ENCODE assay signal across 12 cellular contexts in genomic region chr22:23386245-23386631, GRCh38.
DNase-seq lines count a peak whose midpoint lies in the region; ATAC-seq, FAIRE-seq and TF ChIP-seq lines count a peak whose summit lies in the region.
"Had no signal": no experiment of that assay in that cellular context is flagged by ENCODE, and none has a peak within 500 bp of the region (broad histone marks: within the 10 kb centered on the region; RNA-seq: fewer than 3 reads in every experiment).

No MANE protein-coding gene starts in this region.

- no peak overlapping the region for H3K56ac ChIP-seq in H1 (replicated peaks; ENCODE audit: insufficient read length, low read depth, low read length)

- no peak for ATAC-seq in CD4-positive, alpha-beta T cell (ENCODE audit: poor library complexity)

- no peaks in the 10 kb centered on the region for H3K9me2 ChIP-seq in Loucy (replicated peaks; ENCODE audit: low read depth, low read length)

- H2BK20ac ChIP-seq in H1 (ENCODE audit: low read length) = no peak overlapping the region

- no peaks in the 10 kb centered on the region for H3K4me1 Mint-ChIP-seq in CD4-positive, alpha-beta T cell (ENCODE audit: low read depth)
- H3K4me1 Mint-ChIP-seq: naive thymus-derived CD4-positive, alpha-beta T cell had no signal

- no peak for TF ChIP-seq POLR2A in H1 (IDR thresholded peaks at IDR 0.05; ENCODE audit: control extremely low read depth in 1 of 2, low read depth in 2 of 2, low read length in 2 of 2)

- H3K27ac Mint-ChIP-seq in CD4-positive, alpha-beta T cell = no peak overlapping the region
- H3K27ac Mint-ChIP-seq: naive thymus-derived CD4-positive, alpha-beta T cell had no signal

- POLR2A ChIA-PET in CD4-positive, alpha-beta T cell (lab: Charles Lee) = no interaction called here
- POLR2A ChIA-PET in H1 (lab: Charles Lee; ENCODE audit: partially characterized antibody) = no interaction called here

- H3K4me1 ChIP-seq in Loucy (ENCODE audit: insufficient read depth, low read length, poor library complexity, severe bottlenecking) (peaks cover 23% of the 10 kb centered on the region), H1 (replicated peaks in 1 of 4; ENCODE audit: control insufficient read depth in 3 of 4, insufficient read depth in 4 of 4, low read length in 3 of 4) (peaks cover 0 to 10% (median 4%) of the 10 kb centered on the region in 4 experiments; a peak in 5 of 7 replicates), neutrophil (ENCODE audit: control insufficient read depth in 1 of 2, insufficient read depth in 1 of 2, low read depth in 1 of 2, low read length in 1 of 2) (no peaks in the 10 kb centered on the region)

- no peak overlapping the region for H4K5ac ChIP-seq in H1 (ENCODE audit: insufficient read length, low read depth, low read length)

- no peak overlapping the region for H3K4me3 Mint-ChIP-seq in CD4-positive, alpha-beta T cell
- H3K4me3 Mint-ChIP-seq: naive thymus-derived CD4-positive, alpha-beta T cell had no signal

- no peak for TF ChIP-seq RAD21 in H1 (IDR thresholded peaks at IDR 0.05 in 1 of 2, conservative IDR thresholded peaks at IDR 0.05 in 1 of 2; ENCODE audit: low read depth in 2 of 2, low read length in 2 of 2)

- H3K36me3 Mint-ChIP-seq in CD4-positive, alpha-beta T cell (ENCODE audit: low read depth) = no peaks in the 10 kb centered on the region
- H3K36me3 Mint-ChIP-seq: naive thymus-derived CD4-positive, alpha-beta T cell had no signal

- H3K79me2 ChIP-seq in Loucy (ENCODE audit: insufficient read depth, low read length) (no peaks in the 10 kb centered on the region), H1 (ENCODE audit: control insufficient read depth in 1 of 2, insufficient read depth in 2 of 2, low read length in 2 of 2) (no peaks in the 10 kb centered on the region)

- no peaks in the 10 kb centered on the region for H3K23me2 ChIP-seq in H1 (ENCODE audit: low read depth, low read length)

- intact Hi-C loops in CD4-positive, alpha-beta T cell (cut with DNase I, micrococcal nuclease) = loop anchor here (1.0 kb wide), 3 partner anchors 208 to 427 kb away; no protein-coding TSS in a partner anchor

- H4K8ac ChIP-seq in H1 (ENCODE audit: extremely low read depth, insufficient read depth, low read length) = peak overlapping the region; percentile 76

- H4K20me1 ChIP-seq in Loucy (ENCODE audit: insufficient read depth, low read length, poor library complexity, severe bottlenecking) (no peaks in the 10 kb centered on the region), H1 (replicated peaks in 1 of 2; ENCODE audit: control insufficient read depth in 1 of 2, insufficient read depth in 2 of 2, low read length in 2 of 2) (no peaks in the 10 kb centered on the region)

- no peak for DNase-seq in CD4-positive, alpha-beta T cell
- DNase-seq in H1 (ENCODE audit: low read depth in 1 of 2, low spot score in 2 of 2) (no peak), HTR-8/SVneo (ENCODE audit: insufficient read length, low spot score) (no peak), SHP77 (lab: John Stamatoyannopoulos, UW) (no peak), coronary artery (ENCODE audit: low spot score) (no peak), HUDEP-2 (lab: John Stamatoyannopoulos, UW; ENCODE audit: unreplicated experiment in 76 of 76) (no peak)

- WGBS in H1 (ENCODE audit: extremely low coverage in 1 of 2, insufficient coverage in 1 of 2, insufficient read length in 1 of 2, insufficient replicate concordance in 2 of 2, low coverage in 1 of 2, low lambda C conversion rate in 2 of 2, missing lambda C conversion rate in 1 of 2), 2 experiments = 61% methylated on average over 8 of the region's 8 CpGs; no CpG with 5 or more reads in 1 of the 2 experiments

- H3K4me2 ChIP-seq in Loucy (ENCODE audit: low read depth, low read length, poor library complexity, severe bottlenecking) = peak overlapping the region; percentile 40
- no peak overlapping the region for H3K4me2 ChIP-seq in H1 (ENCODE audit: insufficient read depth in 1 of 2, low read depth in 2 of 2, low read length in 2 of 2)

- H3K14ac ChIP-seq in H1 (ENCODE audit: insufficient read length) = no peak overlapping the region

- no peak overlapping the region for H3K4ac ChIP-seq in H1 (replicated peaks; ENCODE audit: insufficient read length, low read depth, low read length)

- H2BK15ac ChIP-seq in H1 (ENCODE audit: low read length) = no peak overlapping the region

- no peak overlapping the region for H2AK5ac ChIP-seq in H1 (ENCODE audit: low read depth, low read length)

- H3K18ac ChIP-seq in H1 (ENCODE audit: extremely low read depth, low read length) = no peak overlapping the region

- H3K9me3 Mint-ChIP-seq in CD4-positive, alpha-beta T cell = no peaks in the 10 kb centered on the region
- H3K9me3 Mint-ChIP-seq: naive thymus-derived CD4-positive, alpha-beta T cell had no signal

- H2BK5ac ChIP-seq in H1 (ENCODE audit: low read depth, low read length) = no peak overlapping the region

- TF ChIP-seq EP300 in H1 (IDR thresholded peaks at IDR 0.05; ENCODE audit: borderline replicate concordance in 1 of 2, low read depth in 2 of 2, low read length in 2 of 2) = no peak

- H2AFZ ChIP-seq in Loucy (ENCODE audit: low read length) (0 out of 2 replicates have a peak overlapping the region, but pooled peaks have one; percentile 46), H1 (ENCODE audit: low read length) (no peak overlapping the region)

- no peaks in the 10 kb centered on the region for H3K36me3 ChIP-seq in Loucy (ENCODE audit: insufficient read depth, low read length)
- no peaks in the 10 kb centered on the region for H3K36me3 ChIP-seq in H1 (ENCODE audit: control insufficient read depth in 2 of 4, insufficient read depth in 4 of 4, low read length in 3 of 4)
- no peaks in the 10 kb centered on the region for H3K36me3 ChIP-seq in neutrophil

- H3K4me3 ChIP-seq in Loucy (ENCODE audit: low read length, poor library complexity, severe bottlenecking) = no peak overlapping the region
- H3K4me3 ChIP-seq in H1 (ENCODE audit: extremely low read depth in 1 of 4, insufficient read depth in 2 of 4, low read depth in 3 of 4, low read length in 4 of 4) = no peak overlapping the region
- H3K4me3 ChIP-seq in neutrophil (ENCODE audit: low read depth in 1 of 2, low read length in 1 of 2) = no peak overlapping the region
- no peak overlapping the region for H3K4me3 ChIP-seq in coronary artery

- H3K27ac ChIP-seq in CD4-positive, alpha-beta T cell (ENCODE audit: low read depth, low read length) = no peak overlapping the region
- H3K27ac ChIP-seq in H1 (ENCODE audit: low read depth, low read length) (no peak overlapping the region), neutrophil (no peak overlapping the region), coronary artery (no peak overlapping the region)

- CTCF ChIA-PET in CD4-positive, alpha-beta T cell (lab: Charles Lee) = interaction anchor here (0.6 to 1.3 kb wide), 9 partner anchors 10 to 428 kb away, joined by 3 to 12 read pairs (median 3); no protein-coding TSS in a partner anchor
- CTCF ChIA-PET in H1 (lab: Charles Lee; ENCODE audit: partially characterized antibody) = interaction anchor here (0.6 to 2.2 kb wide), 44 partner anchors 8 to 429 kb away, joined by 3 to 25 read pairs (median 4); no protein-coding TSS in a partner anchor

- peak; percentile 35 for TF ChIP-seq CTCF in CD4-positive, alpha-beta T cell (IDR thresholded peaks at IDR 0.05)
- peak; percentile 33 for TF ChIP-seq CTCF in Loucy (conservative IDR thresholded peaks at IDR 0.05; ENCODE audit: low read length)
- TF ChIP-seq CTCF in H1 (IDR thresholded peaks at IDR 0.05; ENCODE audit: control extremely low read depth in 1 of 3, insufficient read depth in 1 of 3, low read depth in 1 of 3, low read length in 3 of 3) = no peak
- TF ChIP-seq CTCF in neutrophil (IDR thresholded peaks at IDR 0.05) = peak; percentile 7
- TF ChIP-seq CTCF in coronary artery (IDR thresholded peaks at IDR 0.05) = no peak

- peak overlapping the region; percentile 8 for H4K91ac ChIP-seq in H1 (replicated peaks; ENCODE audit: insufficient read length, low read length)

- no peaks in the 10 kb centered on the region for H3K27me3 ChIP-seq in CD4-positive, alpha-beta T cell (ENCODE audit: control insufficient read depth, insufficient read depth, low read length)
- H3K27me3 ChIP-seq in Loucy (ENCODE audit: insufficient read depth, low read length, poor library complexity, severe bottlenecking) = no peaks in the 10 kb centered on the region
- H3K27me3 ChIP-seq in H1 (replicated peaks in 1 of 4; ENCODE audit: control insufficient read depth in 3 of 4, extremely low read depth in 1 of 4, insufficient read depth in 3 of 4, low read length in 3 of 4) = no peaks in the 10 kb centered on the region
- H3K27me3 ChIP-seq in neutrophil = peaks cover 14% of the 10 kb centered on the region

- no peaks in the 10 kb centered on the region for H3K9me3 ChIP-seq in CD4-positive, alpha-beta T cell (ENCODE audit: control insufficient read depth, low read length)
- H3K9me3 ChIP-seq in Loucy (ENCODE audit: insufficient read depth, low read depth, low read length) (no peaks in the 10 kb centered on the region), H1 (ENCODE audit: insufficient read depth in 2 of 2, low read depth in 1 of 2, low read length in 1 of 2) (no peaks in the 10 kb centered on the region), neutrophil (no peaks in the 10 kb centered on the region)

- H3K23ac ChIP-seq in H1 (ENCODE audit: insufficient read length) = no peak overlapping the region

- H2BK120ac ChIP-seq in H1 (replicated peaks; ENCODE audit: low read depth, low read length) = no peak overlapping the region

- no peak overlapping the region for H2BK12ac ChIP-seq in H1 (ENCODE audit: low read depth, low read length)

- no peak overlapping the region for H3K9ac ChIP-seq in Loucy (ENCODE audit: low read depth, low read length, poor library complexity, severe bottlenecking)
- no peak overlapping the region for H3K9ac ChIP-seq in H1 (replicated peaks in 1 of 4; ENCODE audit: extremely low read depth in 1 of 4, low read depth in 3 of 4, low read length in 3 of 4)

- no peaks in the 10 kb centered on the region for H3K79me1 ChIP-seq in H1 (ENCODE audit: low read depth, low read length)

- H3F3A ChIP-seq in Loucy (ENCODE audit: low read depth) = no peaks in the 10 kb centered on the region

- FAIRE-seq in H1 (lab: Jason Lieb, UNC) (no peak), HTR-8/SVneo (lab: Jason Lieb, UNC) (no peak)
- FAIRE-seq: astrocyte, islet of Langerhans, small intestine had no signal

- H3K27me3 Mint-ChIP-seq in CD4-positive, alpha-beta T cell = peaks cover 3% of the 10 kb centered on the region
- H3K27me3 Mint-ChIP-seq: naive thymus-derived CD4-positive, alpha-beta T cell had no signal

TF ChIP-seq in H1, 55 proteins besides CTCF, POLR2A, EP300 and RAD21 (continues in another document):
- no peak for TF ChIP-seq FOSL1 (IDR thresholded peaks at IDR 0.05; ENCODE audit: insufficient read depth, low read depth, low read length)
- no peak for TF ChIP-seq SP2 (IDR thresholded peaks at IDR 0.05; ENCODE audit: low read length)
- no peak for TF ChIP-seq ZNF274 (IDR thresholded peaks at IDR 0.05; ENCODE audit: borderline replicate concordance, extremely low read depth, low read length)
- TF ChIP-seq CHD1 (IDR thresholded peaks at IDR 0.05; ENCODE audit: low read depth, low read length) = no peak
- TF ChIP-seq SUZ12 (IDR thresholded peaks at IDR 0.05; ENCODE audit: low read length) = no peak
- TF ChIP-seq SP4 (IDR thresholded peaks at IDR 0.05; ENCODE audit: low read length) = no peak
- no peak for TF ChIP-seq BCL11A (IDR thresholded peaks at IDR 0.05; ENCODE audit: low read depth in 2 of 2, low read length in 2 of 2)
- TF ChIP-seq TBP (IDR thresholded peaks at IDR 0.05; ENCODE audit: low read depth, low read length) = no peak

Comparison
In these comparisons a context has a peak if more than half of its experiments do, and no peak if none do; other contexts are left out.
1. CTCF ChIP-seq: peak in CD4-positive, alpha-beta T cell (single experiment), Loucy (single experiment) and neutrophil (single experiment); none in H1 (0 of 3) and coronary artery (single experiment).